ENCODE assay signal across 28 cellular contexts in the genomic region with DNA sequence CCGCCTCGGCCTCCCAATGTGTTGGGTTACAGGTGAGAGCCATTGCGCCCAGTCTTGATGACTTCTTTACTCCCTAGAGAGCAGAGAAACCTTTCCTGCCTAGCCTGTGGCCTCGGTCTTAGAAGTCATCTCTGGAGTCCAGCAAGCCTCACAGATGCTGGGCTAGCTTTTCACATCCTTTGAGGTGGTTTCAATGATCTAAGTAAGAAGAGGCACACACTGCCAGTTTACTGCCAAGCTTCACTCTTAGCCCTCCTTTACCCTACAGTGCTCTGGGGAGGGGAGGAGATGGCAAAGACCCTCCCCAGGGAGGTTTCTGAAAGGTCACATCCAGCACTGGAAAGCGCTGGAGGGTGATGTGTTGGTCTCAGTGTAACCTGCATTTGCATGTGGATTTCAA.
DNase-seq lines count a peak whose midpoint lies in the region; ATAC-seq, FAIRE-seq and TF ChIP-seq lines count a peak whose summit lies in the region.
"Had no signal": no experiment of that assay in that cellular context is flagged by ENCODE, and none has a peak within 500 bp of the region (broad histone marks: within the 10 kb centered on the region; RNA-seq: fewer than 3 reads in every experiment).

No MANE protein-coding gene starts in this region.

- H3K27ac ChIP-seq in H1 (ENCODE audit: low read depth, low read length) (no peak overlapping the region; the same call in 1 of the 2 replicates), vagina (no peak overlapping the region)
- H3K27ac ChIP-seq: BLaER1 treated with 17β-estradiol and CSF1 and Interleukin-3, amounts not matched to agents 10 nM and 100 nM; RWPE1 had no signal

- H3K23me2 ChIP-seq in H1 (ENCODE audit: low read depth, low read length) = no peaks in the 10 kb centered on the region; the same call in 1 of the 2 replicates

- peak; percentile 68 for ATAC-seq in activated T-helper 17 cell treated with anti-CD3 and anti-CD28 coated beads, Interleukin-2, amount 50 U/mL, for 72 hours (replicated peaks)
- peak; percentile 72 for ATAC-seq in stimulated activated memory B cell treated with anti-CD40 and anti-IgM and Interleukin-4, amounts not matched to agents 10 μg/mL and 1 μg/mL and 100 μg/mL, for 72 hours
- ATAC-seq in HG02571 (IDR thresholded peaks at IDR 0.05; ENCODE audit: unreplicated experiment) = no peak
- no peak for ATAC-seq in GM18498 (IDR thresholded peaks at IDR 0.05; ENCODE audit: unreplicated experiment)
- ATAC-seq: Panc1 had no signal

- H3K56ac ChIP-seq in H1 (replicated peaks; ENCODE audit: insufficient read length, low read depth, low read length) = no peak overlapping the region

- DNase-seq in GM12865 (ENCODE audit: low read depth) (peak; percentile 72), H1 (ENCODE audit: low read depth in 1 of 2, low spot score in 2 of 2) (no peak), vagina (ENCODE audit: extremely low spot score in 2 of 2) (no peak), foreskin fibroblast (no peak)
- DNase-seq: AML-193; CD4-positive, alpha-beta T cell; DMS53; HFFc6; NCI-H1092; NCI-H1417 treated with DMSO at 0.1 percent for 48 hours; NCI-H1694 treated with DMSO at 0.1 percent for 48 hours; NCI-H2081; NCI-H2227 treated with DMSO at 0.1 percent for 48 hours; NCI-H510A; SHP77 had no signal

- peaks cover 5% of the 10 kb centered on the region for H3K27me3 Mint-ChIP-seq in activated T-helper 17 cell treated with anti-CD3 and anti-CD28 coated beads, Interleukin-2, amount 50 U/mL, for 72 hours
- no peaks in the 10 kb centered on the region for H3K27me3 Mint-ChIP-seq in stimulated activated memory B cell treated with anti-CD40 and anti-IgM and Interleukin-4, amounts not matched to agents 10 μg/mL and 1 μg/mL and 100 μg/mL, for 72 hours
- H3K27me3 Mint-ChIP-seq: CD4-positive, alpha-beta T cell had no signal

- peak overlapping the region; percentile 97; the same call in 1 of the 2 replicates for H2AFZ ChIP-seq in H1 (ENCODE audit: low read length)

- CTCF ChIA-PET in H1 (lab: Charles Lee; ENCODE audit: partially characterized antibody) = interaction anchor here (0.6 to 1.7 kb wide), 5 partner anchors 23 to 643 kb away, joined by 3 to 4 read pairs (median 3); no protein-coding TSS in a partner anchor

- H4K91ac ChIP-seq in H1 (replicated peaks; ENCODE audit: insufficient read length, low read length) = no peak overlapping the region

- TF ChIP-seq CTCF in GM12865 (IDR thresholded peaks at IDR 0.05; ENCODE audit: insufficient read depth, low read depth, low read length, missing control alignments) = no peak
- no peak for TF ChIP-seq CTCF in H1 (IDR thresholded peaks at IDR 0.05; ENCODE audit: control extremely low read depth in 1 of 3, insufficient read depth in 1 of 3, low read depth in 1 of 3, low read length in 3 of 3)
- TF ChIP-seq CTCF in vagina (IDR thresholded peaks at IDR 0.05) = no peak
- no peak for TF ChIP-seq CTCF in foreskin fibroblast (IDR thresholded peaks at IDR 0.05; ENCODE audit: low read depth, low read length)

- H3K4me3 Mint-ChIP-seq in activated T-helper 17 cell treated with anti-CD3 and anti-CD28 coated beads, Interleukin-2, amount 50 U/mL, for 72 hours = no peak overlapping the region
- no peak overlapping the region for H3K4me3 Mint-ChIP-seq in stimulated activated memory B cell treated with anti-CD40 and anti-IgM and Interleukin-4, amounts not matched to agents 10 μg/mL and 1 μg/mL and 100 μg/mL, for 72 hours
- H3K4me3 Mint-ChIP-seq: CD4-positive, alpha-beta T cell; HFFc6 had no signal

- H3K36me3 Mint-ChIP-seq in activated T-helper 17 cell treated with anti-CD3 and anti-CD28 coated beads, Interleukin-2, amount 50 U/mL, for 72 hours (ENCODE audit: low read depth) = no peaks in the 10 kb centered on the region
- peaks cover 5% of the 10 kb centered on the region for H3K36me3 Mint-ChIP-seq in stimulated activated memory B cell treated with anti-CD40 and anti-IgM and Interleukin-4, amounts not matched to agents 10 μg/mL and 1 μg/mL and 100 μg/mL, for 72 hours

- no peak overlapping the region for H3K14ac ChIP-seq in H1 (ENCODE audit: insufficient read length)

- H2BK15ac ChIP-seq in H1 (ENCODE audit: low read length) = no peak overlapping the region

- H3K23ac ChIP-seq in H1 (ENCODE audit: insufficient read length) = no peak overlapping the region

- no peaks in the 10 kb centered on the region; a peak in 1 of 8 replicates for H3K36me3 ChIP-seq in H1 (ENCODE audit: control insufficient read depth in 2 of 4, insufficient read depth in 4 of 4, low read length in 3 of 4)
- H3K36me3 ChIP-seq in vagina = no peaks in the 10 kb centered on the region
- H3K36me3 ChIP-seq: BLaER1 treated with 17β-estradiol and CSF1 and Interleukin-3, amounts not matched to agents 10 nM and 100 nM; HAP-1 had no signal

- no peak overlapping the region for H3K4me2 ChIP-seq in H1 (ENCODE audit: insufficient read depth in 1 of 2, low read depth in 2 of 2, low read length in 2 of 2)

- no peak overlapping the region for H3K4me3 ChIP-seq in GM12865 (ENCODE audit: low read depth, low read length)
- no peak overlapping the region for H3K4me3 ChIP-seq in H1 (ENCODE audit: extremely low read depth in 1 of 4, insufficient read depth in 2 of 4, low read depth in 3 of 4, low read length in 4 of 4)
- no peak overlapping the region for H3K4me3 ChIP-seq in vagina
- no peak overlapping the region for H3K4me3 ChIP-seq in foreskin fibroblast (ENCODE audit: low read depth in 1 of 2, low read length in 2 of 2)
- H3K4me3 ChIP-seq: BLaER1 treated with 17β-estradiol and CSF1 and Interleukin-3, amounts not matched to agents 10 nM and 100 nM; HAP-1 had no signal

- POLR2A ChIA-PET in H1 (lab: Charles Lee; ENCODE audit: partially characterized antibody) = no interaction called here

- H4K20me1 ChIP-seq in H1 (replicated peaks in 1 of 2; ENCODE audit: control insufficient read depth in 1 of 2, insufficient read depth in 2 of 2, low read length in 2 of 2) = no peaks in the 10 kb centered on the region
- H4K20me1 ChIP-seq: BLaER1 treated with 17β-estradiol and CSF1 and Interleukin-3, amounts not matched to agents 10 nM and 100 nM had no signal

- H3K4ac ChIP-seq in H1 (replicated peaks; ENCODE audit: insufficient read length, low read depth, low read length) = no peak overlapping the region

- H3K4me1 ChIP-seq in H1 (replicated peaks in 1 of 4; ENCODE audit: control insufficient read depth in 3 of 4, insufficient read depth in 4 of 4, low read length in 3 of 4) = peaks cover 0 to 3% (median under 1%) of the 10 kb centered on the region in 4 experiments; a peak in 3 of 7 replicates
- H3K4me1 ChIP-seq in vagina = no peaks in the 10 kb centered on the region
- H3K4me1 ChIP-seq: HAP-1 had no signal

- H3K27ac Mint-ChIP-seq in activated T-helper 17 cell treated with anti-CD3 and anti-CD28 coated beads, Interleukin-2, amount 50 U/mL, for 72 hours = no peak overlapping the region
- no peak overlapping the region for H3K27ac Mint-ChIP-seq in stimulated activated memory B cell treated with anti-CD40 and anti-IgM and Interleukin-4, amounts not matched to agents 10 μg/mL and 1 μg/mL and 100 μg/mL, for 72 hours
- H3K27ac Mint-ChIP-seq: CD4-positive, alpha-beta T cell; HFFc6 had no signal

- no peak overlapping the region; the same call in 1 of the 2 replicates for H2AK5ac ChIP-seq in H1 (ENCODE audit: low read depth, low read length)

- no peak overlapping the region for H3K18ac ChIP-seq in H1 (ENCODE audit: extremely low read depth, low read length)

- H3K9me3 ChIP-seq in H1 (ENCODE audit: insufficient read depth in 2 of 2, low read depth in 1 of 2, low read length in 1 of 2) (no peaks in the 10 kb centered on the region; a peak in 1 of 4 replicates), vagina (no peaks in the 10 kb centered on the region)
- H3K9me3 ChIP-seq: HAP-1 had no signal

- no peaks in the 10 kb centered on the region for H3K79me1 ChIP-seq in H1 (ENCODE audit: low read depth, low read length)

- H4K5ac ChIP-seq in H1 (ENCODE audit: insufficient read length, low read depth, low read length) = no peak overlapping the region

- intact Hi-C loops in vagina (cut with DNase I) = no loop called here

- no peak overlapping the region for H4K8ac ChIP-seq in H1 (ENCODE audit: extremely low read depth, insufficient read depth, low read length)

- H3K4me1 Mint-ChIP-seq in activated T-helper 17 cell treated with anti-CD3 and anti-CD28 coated beads, Interleukin-2, amount 50 U/mL, for 72 hours = no peaks in the 10 kb centered on the region
- H3K4me1 Mint-ChIP-seq in stimulated activated memory B cell treated with anti-CD40 and anti-IgM and Interleukin-4, amounts not matched to agents 10 μg/mL and 1 μg/mL and 100 μg/mL, for 72 hours = no peaks in the 10 kb centered on the region

- peaks cover 4% of the 10 kb centered on the region for H3K9me3 Mint-ChIP-seq in activated T-helper 17 cell treated with anti-CD3 and anti-CD28 coated beads, Interleukin-2, amount 50 U/mL, for 72 hours
- H3K9me3 Mint-ChIP-seq in stimulated activated memory B cell treated with anti-CD40 and anti-IgM and Interleukin-4, amounts not matched to agents 10 μg/mL and 1 μg/mL and 100 μg/mL, for 72 hours = peaks cover under 1% of the 10 kb centered on the region
- H3K9me3 Mint-ChIP-seq: HFFc6 had no signal

- no peak for TF ChIP-seq EP300 in H1 (IDR thresholded peaks at IDR 0.05; ENCODE audit: borderline replicate concordance in 1 of 2, low read depth in 2 of 2, low read length in 2 of 2)

- TF ChIP-seq POLR2A in H1 (IDR thresholded peaks at IDR 0.05; ENCODE audit: control extremely low read depth in 1 of 2, low read depth in 2 of 2, low read length in 2 of 2) (no peak), vagina (IDR thresholded peaks at IDR 0.05) (no peak)

- H2BK12ac ChIP-seq in H1 (ENCODE audit: low read depth, low read length) = no peak overlapping the region

- H3K9ac ChIP-seq in H1 (replicated peaks in 1 of 4; ENCODE audit: extremely low read depth in 1 of 4, low read depth in 3 of 4, low read length in 3 of 4) = no peak overlapping the region
- H3K9ac ChIP-seq: BLaER1 treated with 17β-estradiol and CSF1 and Interleukin-3, amounts not matched to agents 10 nM and 100 nM had no signal

- FAIRE-seq in H1 (lab: Jason Lieb, UNC) = no peak
- FAIRE-seq: A204.1, D721Med, G401.6, GM12891, GM19239 had no signal

- H3K27me3 ChIP-seq in H1 (replicated peaks in 1 of 4; ENCODE audit: control insufficient read depth in 3 of 4, extremely low read depth in 1 of 4, insufficient read depth in 3 of 4, low read length in 3 of 4) (no peaks in the 10 kb centered on the region), vagina (no peaks in the 10 kb centered on the region)
- H3K27me3 ChIP-seq: BLaER1 treated with 17β-estradiol and CSF1 and Interleukin-3, amounts not matched to agents 10 nM and 100 nM had no signal

- no peak for TF ChIP-seq RAD21 in H1 (IDR thresholded peaks at IDR 0.05 in 1 of 2, conservative IDR thresholded peaks at IDR 0.05 in 1 of 2; ENCODE audit: low read depth in 2 of 2, low read length in 2 of 2)

- H3K79me2 ChIP-seq in H1 (ENCODE audit: control insufficient read depth in 1 of 2, insufficient read depth in 2 of 2, low read length in 2 of 2) = no peaks in the 10 kb centered on the region

- WGBS in H1 (ENCODE audit: extremely low coverage in 1 of 2, insufficient coverage in 1 of 2, insufficient read length in 1 of 2, insufficient replicate concordance in 2 of 2, low coverage in 1 of 2, low lambda C conversion rate in 2 of 2, missing lambda C conversion rate in 1 of 2), 2 experiments = 100% methylated on average over 5 of the region's 5 CpGs; no CpG with 5 or more reads in 1 of the 2 experiments

- no peak overlapping the region for H2BK5ac ChIP-seq in H1 (ENCODE audit: low read depth, low read length)

- no peak overlapping the region for H2BK20ac ChIP-seq in H1 (ENCODE audit: low read length)

- no peak overlapping the region for H2BK120ac ChIP-seq in H1 (replicated peaks; ENCODE audit: low read depth, low read length)

Comparison
In these comparisons a context has a peak if more than half of its experiments do, and no peak if none do; other contexts are left out.
1. ATAC-seq: peak in activated T-helper 17 cell treated with anti-CD3 and anti-CD28 coated beads, Interleukin-2, amount 50 U/mL, for 72 hours (single experiment) and stimulated activated memory B cell treated with anti-CD40 and anti-IgM and Interleukin-4, amounts not matched to agents 10 μg/mL and 1 μg/mL and 100 μg/mL, for 72 hours (single experiment); none in HG02571 (single experiment) and GM18498 (single experiment).